Comparison of ENCODE assay signal across 1 cellular context in the genomic region with DNA sequence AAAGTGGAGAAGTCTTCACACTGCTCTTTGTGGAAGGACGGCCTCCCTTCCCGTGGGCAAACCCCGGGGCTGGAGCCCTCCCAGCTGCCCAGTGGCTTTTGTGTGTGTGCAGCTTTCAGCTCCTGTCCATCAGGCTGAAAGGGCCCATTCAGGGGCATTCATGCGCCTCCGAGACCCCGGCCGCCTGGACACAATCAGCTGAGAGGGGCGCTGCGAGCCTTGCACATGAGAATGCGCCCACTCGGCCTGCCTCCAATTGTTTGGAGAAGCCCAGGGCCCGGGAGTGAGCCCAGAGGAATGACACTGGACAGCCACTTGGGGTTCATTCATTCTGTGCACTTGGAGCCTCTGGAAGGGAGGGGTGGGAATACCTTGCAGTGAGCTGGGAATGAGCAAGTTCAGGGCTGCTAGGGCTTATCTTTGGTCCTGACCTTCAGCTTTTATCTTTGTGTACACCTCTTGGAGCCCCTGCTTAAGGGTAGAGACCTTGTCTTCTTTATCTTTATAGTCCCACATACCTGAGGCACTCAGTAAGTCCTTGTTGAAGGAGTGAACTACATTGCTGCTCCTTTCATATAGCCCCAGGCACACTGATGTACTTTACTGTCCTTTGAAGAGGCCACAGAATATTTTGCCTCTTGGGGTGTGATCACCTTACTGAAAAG.
TF ChIP-seq lines count a peak whose summit lies in the region.

No MANE protein-coding gene starts in this region.

TF ChIP-seq in GM23338, 12 proteins besides CTCF, POLR2A, EP300 and RAD21:
- TF ChIP-seq, protein P1, sequence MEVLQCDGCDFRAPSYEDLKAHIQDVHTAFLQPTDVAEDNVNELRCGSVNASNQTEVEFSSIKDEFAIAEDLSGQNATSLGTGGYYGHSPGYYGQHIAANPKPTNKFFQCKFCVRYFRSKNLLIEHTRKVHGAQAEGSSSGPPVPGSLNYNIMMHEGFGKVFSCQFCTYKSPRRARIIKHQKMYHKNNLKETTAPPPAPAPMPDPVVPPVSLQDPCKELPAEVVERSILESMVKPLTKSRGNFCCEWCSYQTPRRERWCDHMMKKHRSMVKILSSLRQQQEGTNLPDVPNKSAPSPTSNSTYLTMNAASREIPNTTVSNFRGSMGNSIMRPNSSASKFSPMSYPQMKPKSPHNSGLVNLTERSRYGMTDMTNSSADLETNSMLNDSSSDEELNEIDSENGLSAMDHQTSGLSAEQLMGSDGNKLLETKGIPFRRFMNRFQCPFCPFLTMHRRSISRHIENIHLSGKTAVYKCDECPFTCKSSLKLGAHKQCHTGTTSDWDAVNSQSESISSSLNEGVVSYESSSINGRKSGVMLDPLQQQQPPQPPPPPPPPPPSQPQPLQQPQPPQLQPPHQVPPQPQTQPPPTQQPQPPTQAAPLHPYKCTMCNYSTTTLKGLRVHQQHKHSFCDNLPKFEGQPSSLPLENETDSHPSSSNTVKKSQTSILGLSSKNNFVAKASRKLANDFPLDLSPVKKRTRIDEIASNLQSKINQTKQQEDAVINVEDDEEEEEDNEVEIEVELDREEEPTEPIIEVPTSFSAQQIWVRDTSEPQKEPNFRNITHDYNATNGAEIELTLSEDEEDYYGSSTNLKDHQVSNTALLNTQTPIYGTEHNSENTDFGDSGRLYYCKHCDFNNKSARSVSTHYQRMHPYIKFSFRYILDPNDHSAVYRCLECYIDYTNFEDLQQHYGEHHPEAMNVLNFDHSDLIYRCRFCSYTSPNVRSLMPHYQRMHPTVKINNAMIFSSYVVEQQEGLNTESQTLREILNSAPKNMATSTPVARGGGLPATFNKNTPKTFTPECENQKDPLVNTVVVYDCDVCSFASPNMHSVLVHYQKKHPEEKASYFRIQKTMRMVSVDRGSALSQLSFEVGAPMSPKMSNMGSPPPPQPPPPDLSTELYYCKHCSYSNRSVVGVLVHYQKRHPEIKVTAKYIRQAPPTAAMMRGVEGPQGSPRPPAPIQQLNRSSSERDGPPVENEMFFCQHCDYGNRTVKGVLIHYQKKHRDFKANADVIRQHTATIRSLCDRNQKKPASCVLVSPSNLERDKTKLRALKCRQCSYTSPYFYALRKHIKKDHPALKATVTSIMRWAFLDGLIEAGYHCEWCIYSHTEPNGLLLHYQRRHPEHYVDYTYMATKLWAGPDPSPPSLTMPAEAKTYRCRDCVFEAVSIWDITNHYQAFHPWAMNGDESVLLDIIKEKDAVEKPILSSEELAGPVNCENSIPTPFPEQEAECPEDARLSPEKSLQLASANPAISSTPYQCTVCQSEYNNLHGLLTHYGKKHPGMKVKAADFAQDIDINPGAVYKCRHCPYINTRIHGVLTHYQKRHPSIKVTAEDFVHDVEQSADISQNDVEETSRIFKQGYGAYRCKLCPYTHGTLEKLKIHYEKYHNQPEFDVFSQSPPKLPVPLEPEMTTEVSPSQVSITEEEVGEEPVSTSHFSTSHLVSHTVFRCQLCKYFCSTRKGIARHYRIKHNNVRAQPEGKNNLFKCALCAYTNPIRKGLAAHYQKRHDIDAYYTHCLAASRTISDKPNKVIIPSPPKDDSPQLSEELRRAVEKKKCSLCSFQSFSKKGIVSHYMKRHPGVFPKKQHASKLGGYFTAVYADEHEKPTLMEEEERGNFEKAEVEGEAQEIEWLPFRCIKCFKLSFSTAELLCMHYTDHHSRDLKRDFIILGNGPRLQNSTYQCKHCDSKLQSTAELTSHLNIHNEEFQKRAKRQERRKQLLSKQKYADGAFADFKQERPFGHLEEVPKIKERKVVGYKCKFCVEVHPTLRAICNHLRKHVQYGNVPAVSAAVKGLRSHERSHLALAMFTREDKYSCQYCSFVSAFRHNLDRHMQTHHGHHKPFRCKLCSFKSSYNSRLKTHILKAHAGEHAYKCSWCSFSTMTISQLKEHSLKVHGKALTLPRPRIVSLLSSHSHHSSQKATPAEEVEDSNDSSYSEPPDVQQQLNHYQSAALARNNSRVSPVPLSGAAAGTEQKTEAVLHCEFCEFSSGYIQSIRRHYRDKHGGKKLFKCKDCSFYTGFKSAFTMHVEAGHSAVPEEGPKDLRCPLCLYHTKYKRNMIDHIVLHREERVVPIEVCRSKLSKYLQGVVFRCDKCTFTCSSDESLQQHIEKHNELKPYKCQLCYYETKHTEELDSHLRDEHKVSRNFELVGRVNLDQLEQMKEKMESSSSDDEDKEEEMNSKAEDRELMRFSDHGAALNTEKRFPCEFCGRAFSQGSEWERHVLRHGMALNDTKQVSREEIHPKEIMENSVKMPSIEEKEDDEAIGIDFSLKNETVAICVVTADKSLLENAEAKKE (CRISPR knock-in tag; IDR thresholded peaks at IDR 0.05), result no peak
- TF ChIP-seq CREB1 (CRISPR knock-in tag; IDR thresholded peaks at IDR 0.05; ENCODE audit: low read depth) (no peak), ZNF331 (CRISPR knock-in tag; IDR thresholded peaks at IDR 0.05; ENCODE audit: low read depth) (no peak), EZH2phosphoT487 (IDR thresholded peaks at IDR 0.05; ENCODE audit: unreplicated experiment) (no peak)
- TF ChIP-seq, protein P2, sequence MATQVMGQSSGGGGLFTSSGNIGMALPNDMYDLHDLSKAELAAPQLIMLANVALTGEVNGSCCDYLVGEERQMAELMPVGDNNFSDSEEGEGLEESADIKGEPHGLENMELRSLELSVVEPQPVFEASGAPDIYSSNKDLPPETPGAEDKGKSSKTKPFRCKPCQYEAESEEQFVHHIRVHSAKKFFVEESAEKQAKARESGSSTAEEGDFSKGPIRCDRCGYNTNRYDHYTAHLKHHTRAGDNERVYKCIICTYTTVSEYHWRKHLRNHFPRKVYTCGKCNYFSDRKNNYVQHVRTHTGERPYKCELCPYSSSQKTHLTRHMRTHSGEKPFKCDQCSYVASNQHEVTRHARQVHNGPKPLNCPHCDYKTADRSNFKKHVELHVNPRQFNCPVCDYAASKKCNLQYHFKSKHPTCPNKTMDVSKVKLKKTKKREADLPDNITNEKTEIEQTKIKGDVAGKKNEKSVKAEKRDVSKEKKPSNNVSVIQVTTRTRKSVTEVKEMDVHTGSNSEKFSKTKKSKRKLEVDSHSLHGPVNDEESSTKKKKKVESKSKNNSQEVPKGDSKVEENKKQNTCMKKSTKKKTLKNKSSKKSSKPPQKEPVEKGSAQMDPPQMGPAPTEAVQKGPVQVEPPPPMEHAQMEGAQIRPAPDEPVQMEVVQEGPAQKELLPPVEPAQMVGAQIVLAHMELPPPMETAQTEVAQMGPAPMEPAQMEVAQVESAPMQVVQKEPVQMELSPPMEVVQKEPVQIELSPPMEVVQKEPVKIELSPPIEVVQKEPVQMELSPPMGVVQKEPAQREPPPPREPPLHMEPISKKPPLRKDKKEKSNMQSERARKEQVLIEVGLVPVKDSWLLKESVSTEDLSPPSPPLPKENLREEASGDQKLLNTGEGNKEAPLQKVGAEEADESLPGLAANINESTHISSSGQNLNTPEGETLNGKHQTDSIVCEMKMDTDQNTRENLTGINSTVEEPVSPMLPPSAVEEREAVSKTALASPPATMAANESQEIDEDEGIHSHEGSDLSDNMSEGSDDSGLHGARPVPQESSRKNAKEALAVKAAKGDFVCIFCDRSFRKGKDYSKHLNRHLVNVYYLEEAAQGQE (IDR thresholded peaks at IDR 0.05; ENCODE audit: unreplicated experiment), result no peak
